In the genomic region with DNA sequence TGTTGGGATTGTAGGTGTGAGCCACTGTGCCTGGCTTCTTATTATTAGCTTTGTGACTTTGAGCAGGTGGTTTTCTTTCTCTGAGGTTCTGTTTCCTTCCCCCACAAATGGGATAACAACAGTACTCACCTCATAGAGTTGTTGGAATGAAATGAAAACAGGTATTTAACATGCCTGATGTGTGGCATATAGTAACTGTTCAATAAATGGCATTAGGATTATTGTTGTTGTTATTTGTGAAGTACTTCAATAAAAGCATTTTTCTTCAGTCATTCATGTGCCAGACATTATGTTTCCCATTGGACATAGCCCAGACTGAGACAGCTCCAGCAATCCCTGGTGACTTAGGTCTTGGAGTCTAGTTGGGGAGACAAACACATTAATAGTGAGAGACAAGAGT, we compare ENCODE assay signal across 12 cellular contexts. TPM values are rescaled to one million over a fixed set of nuclear protein-coding genes. Genes with fewer than 3 reads are reported as not detected.
A peak's percentile ranks its signal among the peaks of the same experiment; 100 is the strongest.
DNase-seq lines count a peak whose midpoint lies in the region; ATAC-seq and TF ChIP-seq lines count a peak whose summit lies in the region.
"Had no signal": no experiment of that assay in that cellular context is flagged by ENCODE, and none has a peak within 500 bp of the region (broad histone marks: within the 10 kb centered on the region; RNA-seq: fewer than 3 reads in every experiment).

No MANE protein-coding gene starts in this region.

- dilution Hi-C loops in mammary epithelial cell (cut with HindIII; ENCODE audit: low sequenced_read_pairs): no loop called here

- H3K4me3 ChIP-seq in mammary epithelial cell (replicated peaks in 1 of 3; ENCODE audit: insufficient read depth in 1 of 3, low read depth in 2 of 3, low read length in 3 of 3) (no peak overlapping the region), parathyroid adenoma (ENCODE audit: low read depth, low read length) (peak overlapping the region; percentile 92)

- no peak overlapping the region for H3K27ac Mint-ChIP-seq in activated CD4-positive, alpha-beta T cell treated with anti-CD3 and anti-CD28 coated beads for 36 hours
- H3K27ac Mint-ChIP-seq in IgD-negative memory B cell: no peak overlapping the region

- no TSS peak for BruUV-seq in mammary epithelial cell (replicated peaks; lab: Mats Ljungman, UMichigan)

- peak overlapping the region; percentile 80 for H3K4me3 Mint-ChIP-seq in activated CD4-positive, alpha-beta T cell treated with anti-CD3 and anti-CD28 coated beads for 36 hours
- peak overlapping the region in 3 of 4 donors; percentile 34 to 97 (median 90) for H3K4me3 Mint-ChIP-seq in IgD-negative memory B cell

- DNase-seq in activated CD4-positive, alpha-beta T cell treated with anti-CD3 and anti-CD28 coated beads for 36 hours: no peak
- DNase-seq in activated CD4-positive, alpha-beta T cell treated with anti-CD3 and anti-CD28 coated beads, Interleukin-2, amount 50 U/mL, for 48 hours: no peak
- DNase-seq in mammary epithelial cell (no peak), GM20000 (ENCODE audit: low spot score) (no peak), retina (no peak), ACHN (no peak)
- DNase-seq: NCI-H446 had no signal

- H3K36me3 ChIP-seq in mammary epithelial cell (ENCODE audit: insufficient read depth, low read length): no peaks in the 10 kb centered on the region
- no peaks in the 10 kb centered on the region for H3K36me3 ChIP-seq in parathyroid adenoma (ENCODE audit: control insufficient read depth, insufficient read depth, low read length)
- H3K36me3 ChIP-seq: prostate gland had no signal

- H3K9me3 ChIP-seq in mammary epithelial cell (replicated peaks; ENCODE audit: insufficient read depth, low read length) (no peaks in the 10 kb centered on the region), parathyroid adenoma (ENCODE audit: control insufficient read depth, low read length) (no peaks in the 10 kb centered on the region)
- H3K9me3 ChIP-seq: prostate gland had no signal

- no peaks in the 10 kb centered on the region for H3K27me3 ChIP-seq in mammary epithelial cell (ENCODE audit: insufficient read depth, low read length)
- H3K27me3 ChIP-seq in parathyroid adenoma (ENCODE audit: control insufficient read depth, insufficient read depth, low read length): no peaks in the 10 kb centered on the region

- H3K27ac ChIP-seq in mammary epithelial cell (ENCODE audit: insufficient read depth, low read depth, low read length) (no peak overlapping the region), parathyroid adenoma (no peak overlapping the region)
- H3K27ac ChIP-seq: prostate gland had no signal

- H3K4me1 Mint-ChIP-seq in activated CD4-positive, alpha-beta T cell treated with anti-CD3 and anti-CD28 coated beads for 36 hours: peaks cover 12% of the 10 kb centered on the region
- peaks cover 13 to 22% (median 22%) of the 10 kb centered on the region in 3 donors for H3K4me1 Mint-ChIP-seq in IgD-negative memory B cell

- peak overlapping the region; percentile 99 for H3K4me2 ChIP-seq in mammary epithelial cell (ENCODE audit: insufficient read depth, low read depth, low read length)
- H3K4me2 ChIP-seq in parathyroid adenoma (ENCODE audit: low read length): peak overlapping the region; percentile 82

- H4K20me1 ChIP-seq in mammary epithelial cell (ENCODE audit: insufficient read depth, low read length): no peaks in the 10 kb centered on the region

- in situ Hi-C loops in mammary epithelial cell (cut with MboI; ENCODE audit: low sequenced_read_pairs in 2 of 2): no loop called here
- in situ Hi-C loops in ACHN (cut with HindIII; ENCODE audit: low pct_ligation_motif_present, low pct_unique_long_range_greater_than_20kb, low sequenced_read_pairs): no loop called here

- no peak overlapping the region for H3K9ac ChIP-seq in mammary epithelial cell (ENCODE audit: insufficient read depth, low read length)
- H3K9ac ChIP-seq in parathyroid adenoma: no peak overlapping the region

- intact Hi-C loops in activated CD4-positive, alpha-beta T cell treated with anti-CD3 and anti-CD28 coated beads for 36 hours (cut with DNase I, micrococcal nuclease): no loop called here
- intact Hi-C loops in mammary epithelial cell (cut with micrococcal nuclease): loop anchor here (5.0 kb wide), 1 partner anchor 70 kb away; no protein-coding TSS in a partner anchor

- TF ChIP-seq CTCF in mammary epithelial cell (conservative IDR thresholded peaks at IDR 0.05 in 1 of 2, IDR thresholded peaks at IDR 0.05 in 1 of 2; ENCODE audit: extremely low read depth in 1 of 2, insufficient read depth in 1 of 2, low read depth in 1 of 2, low read length in 2 of 2) (no peak), parathyroid adenoma (IDR thresholded peaks at IDR 0.05) (no peak), GM20000 (IDR thresholded peaks at IDR 0.05; ENCODE audit: extremely low read depth, missing control alignments) (no peak)

- no peak overlapping the region for H2AFZ ChIP-seq in mammary epithelial cell (ENCODE audit: low read depth, low read length)
- H2AFZ ChIP-seq in parathyroid adenoma: no peak overlapping the region

- no peak for ATAC-seq in activated CD4-positive, alpha-beta T cell treated with anti-CD3 and anti-CD28 coated beads for 36 hours

- H3K27me3 Mint-ChIP-seq in activated CD4-positive, alpha-beta T cell treated with anti-CD3 and anti-CD28 coated beads for 36 hours: peaks cover 12% of the 10 kb centered on the region
- peaks cover 12% of the 10 kb centered on the region for H3K27me3 Mint-ChIP-seq in IgD-negative memory B cell

- POLR2A ChIA-PET in activated CD4-positive, alpha-beta T cell treated with anti-CD3 and anti-CD28 coated beads for 36 hours (lab: Charles Lee): no interaction called here

- H3K36me3 Mint-ChIP-seq in activated CD4-positive, alpha-beta T cell treated with anti-CD3 and anti-CD28 coated beads for 36 hours (ENCODE audit: low read depth): no peaks in the 10 kb centered on the region
- H3K36me3 Mint-ChIP-seq in IgD-negative memory B cell: no peaks in the 10 kb centered on the region

- CTCF ChIA-PET in activated CD4-positive, alpha-beta T cell treated with anti-CD3 and anti-CD28 coated beads for 36 hours (lab: Charles Lee): no interaction called here
- CTCF ChIA-PET in mammary epithelial cell (lab: Charles Lee; ENCODE audit: low non-redundant PET): no interaction called here

- H3K4me1 ChIP-seq in mammary epithelial cell (ENCODE audit: insufficient read depth, low read length): peaks cover 13% of the 10 kb centered on the region
- H3K4me1 ChIP-seq in parathyroid adenoma: peaks cover 3% of the 10 kb centered on the region

- H3K79me2 ChIP-seq in mammary epithelial cell (ENCODE audit: insufficient read depth, low read length) (peaks cover 20% of the 10 kb centered on the region), parathyroid adenoma (peaks cover 6% of the 10 kb centered on the region)

- no peaks in the 10 kb centered on the region for H3K9me3 Mint-ChIP-seq in activated CD4-positive, alpha-beta T cell treated with anti-CD3 and anti-CD28 coated beads for 36 hours (ENCODE audit: low read depth)
- H3K9me3 Mint-ChIP-seq in IgD-negative memory B cell: no peaks in the 10 kb centered on the region

RNA-seq across cellular contexts. Expression of a gene that starts 1.5 kb away (rescaled TPM):
- total RNA-seq in activated CD4-positive, alpha-beta T cell treated with anti-CD3 and anti-CD28 coated beads for 36 hours: 1 to 10 TPM; 5.2 to 5.3 TPM
- polyA plus RNA-seq in IgD-negative memory B cell (0.90 TPM), mammary epithelial cell (7.2 TPM)
- total RNA-seq in mammary epithelial cell: 10 to 100 TPM; 16.6 to 29.3 TPM
- polyA minus RNA-seq in mammary epithelial cell: 7.1 TPM

RNA-seq across cellular contexts. Expression of a gene that starts 13.9 kb away (rescaled TPM):
- total RNA-seq in activated CD4-positive, alpha-beta T cell treated with anti-CD3 and anti-CD28 coated beads for 36 hours: under 1 TPM; 0.53 to 0.69 TPM
- not detected for polyA plus RNA-seq in IgD-negative memory B cell
- under 1 TPM in 1 of 2 donors, not detected in 1; 0.21 TPM for total RNA-seq in mammary epithelial cell
- 0.03 TPM for polyA plus RNA-seq in mammary epithelial cell
- polyA minus RNA-seq in mammary epithelial cell: not detected
- total RNA-seq: LHCN-M2, urinary bladder had no signal

RNA-seq across cellular contexts. Expression of a gene that starts 24.5 kb away (rescaled TPM):
- 10 to 100 TPM; 43.4 to 53.9 TPM for total RNA-seq in activated CD4-positive, alpha-beta T cell treated with anti-CD3 and anti-CD28 coated beads for 36 hours
- polyA plus RNA-seq in IgD-negative memory B cell (49.0 TPM), mammary epithelial cell (80.7 TPM)
- total RNA-seq in mammary epithelial cell: 10 to 100 TPM; 32.7 to 57.9 TPM
- 77.2 TPM for polyA minus RNA-seq in mammary epithelial cell

RNA-seq across cellular contexts. Expression of a gene that starts 25.0 kb away (rescaled TPM):
- total RNA-seq in activated CD4-positive, alpha-beta T cell treated with anti-CD3 and anti-CD28 coated beads for 36 hours: 1 to 10 TPM in 1 of 2 experiments, under 1 TPM in 1; 0.63 to 1.0 TPM
- polyA plus RNA-seq in IgD-negative memory B cell: 0.55 TPM
- 1 to 10 TPM; 1.0 to 1.7 TPM for total RNA-seq in mammary epithelial cell
- polyA plus RNA-seq in mammary epithelial cell: 2.2 TPM
- polyA minus RNA-seq in mammary epithelial cell: 1.7 TPM
- total RNA-seq: urinary bladder had no signal

RNA-seq across cellular contexts. Expression of a gene that starts 57.9 kb away (rescaled TPM):
- 10 to 100 TPM; 62.8 to 66.3 TPM for total RNA-seq in activated CD4-positive, alpha-beta T cell treated with anti-CD3 and anti-CD28 coated beads for 36 hours
- polyA plus RNA-seq in IgD-negative memory B cell (4.5 TPM), mammary epithelial cell (19.4 TPM)
- total RNA-seq in mammary epithelial cell: 10 to 100 TPM; 37.0 to 91.0 TPM
- 24.7 TPM for polyA minus RNA-seq in mammary epithelial cell
